Comparison of ENCODE assay signal across 8 cellular contexts in genomic region chr13:40221460-40222201, GRCh38.
DNase-seq lines count a peak whose midpoint lies in the region; ATAC-seq and TF ChIP-seq lines count a peak whose summit lies in the region.

No MANE protein-coding gene starts in this region.

- H3K27ac ChIP-seq in BLaER1 treated with 17β-estradiol and CSF1 and Interleukin-3, amounts not matched to agents 10 nM and 100 nM = no peak overlapping the region
- no peak overlapping the region for H3K27ac ChIP-seq in neuronal stem cell (replicated peaks; ENCODE audit: low read length)

- no CpG with 5 or more reads among the region's 10 CpGs for WGBS in neuronal stem cell (ENCODE audit: extremely low coverage in 2 of 2, insufficient read length in 2 of 2, insufficient replicate concordance in 1 of 2), 2 donors

- H2AFZ ChIP-seq in neuronal stem cell (ENCODE audit: low read length) = peak overlapping the region; percentile 57

- peak; percentile 57 for DNase-seq in SW480 (ENCODE audit: low spot score)
- DNase-seq in epithelial cell of esophagus (ENCODE audit: low read depth) = peak; percentile 23
- no peak for DNase-seq in neuronal stem cell (ENCODE audit: low spot score)
- DNase-seq in AG08396 (ENCODE audit: low spot score) = no peak
- DNase-seq in GM19240 (ENCODE audit: insufficient read length, low spot score) = no peak
- no peak for DNase-seq in dermis blood vessel endothelial cell

- H3K4me2 ChIP-seq in BLaER1 treated with 17β-estradiol and CSF1 and Interleukin-3, amounts not matched to agents 10 nM and 100 nM = peak overlapping the region in 9 of 11 experiments; percentile 1 to 49 (median 25); a peak in 15 of 22 replicates
- H3K4me2 ChIP-seq in neuronal stem cell (ENCODE audit: insufficient read depth, low read length, poor library complexity, severe bottlenecking) = no peak overlapping the region

- H3K4me3 ChIP-seq in BLaER1 treated with 17β-estradiol and CSF1 and Interleukin-3, amounts not matched to agents 10 nM and 100 nM = no peak overlapping the region
- no peak overlapping the region for H3K4me3 ChIP-seq in epithelial cell of esophagus (ENCODE audit: low read length)
- no peak overlapping the region for H3K4me3 ChIP-seq in neuronal stem cell (ENCODE audit: low read length in 2 of 2)

- H3K4me1 ChIP-seq in BLaER1 treated with 17β-estradiol and CSF1 and Interleukin-3, amounts not matched to agents 10 nM and 100 nM = peaks cover 0 to 13% (median 10%) of the 10 kb centered on the region in 10 experiments; a peak in 14 of 20 replicates
- peaks cover 2 to 10% of the 10 kb centered on the region in 2 donors for H3K4me1 ChIP-seq in neuronal stem cell (ENCODE audit: control insufficient read depth in 2 of 2, insufficient read depth in 1 of 2, low read depth in 1 of 2, low read length in 2 of 2)

- no peaks in the 10 kb centered on the region for H3K36me3 ChIP-seq in BLaER1 treated with 17β-estradiol and CSF1 and Interleukin-3, amounts not matched to agents 10 nM and 100 nM
- no peaks in the 10 kb centered on the region for H3K36me3 ChIP-seq in neuronal stem cell (replicated peaks in 1 of 2; ENCODE audit: control insufficient read depth in 2 of 2, insufficient read depth in 2 of 2, low read length in 2 of 2)

- H2AK5ac ChIP-seq in neuronal stem cell (ENCODE audit: low read depth, low read length) = no peak overlapping the region

- no peak overlapping the region for H4K91ac ChIP-seq in neuronal stem cell (ENCODE audit: low read depth, low read length, poor library complexity)

- no peaks in the 10 kb centered on the region for H4K20me1 ChIP-seq in BLaER1 treated with 17β-estradiol and CSF1 and Interleukin-3, amounts not matched to agents 10 nM and 100 nM

- no peak overlapping the region for H3K4ac ChIP-seq in neuronal stem cell (ENCODE audit: low read length)

- H2BK15ac ChIP-seq in neuronal stem cell (ENCODE audit: low read length) = no peak overlapping the region

- no peak overlapping the region for H2BK120ac ChIP-seq in neuronal stem cell (ENCODE audit: low read depth, low read length)

- H4K8ac ChIP-seq in neuronal stem cell (ENCODE audit: low read depth, low read length) = no peak overlapping the region

- H2BK5ac ChIP-seq in neuronal stem cell (ENCODE audit: low read length) = no peak overlapping the region

- peaks cover 0 to 7% (median 0%) of the 10 kb centered on the region in 11 experiments; a peak in 3 of 22 replicates for H3K9me3 ChIP-seq in BLaER1 treated with 17β-estradiol and CSF1 and Interleukin-3, amounts not matched to agents 10 nM and 100 nM (replicated peaks in 1 of 11)
- H3K9me3 ChIP-seq in neuronal stem cell (replicated peaks in 1 of 2; ENCODE audit: control insufficient read depth in 2 of 2, insufficient read depth in 1 of 2, low read depth in 1 of 2, low read length in 2 of 2) = peaks cover 0 to 5% of the 10 kb centered on the region in 2 donors

- no peak overlapping the region for H3K9ac ChIP-seq in BLaER1 treated with 17β-estradiol and CSF1 and Interleukin-3, amounts not matched to agents 10 nM and 100 nM
- H3K9ac ChIP-seq in neuronal stem cell (ENCODE audit: low read depth, low read length, poor library complexity) = no peak overlapping the region

- no peak overlapping the region for H3K18ac ChIP-seq in neuronal stem cell (ENCODE audit: low read length)

- no peak overlapping the region for H3K14ac ChIP-seq in neuronal stem cell (ENCODE audit: low read length)

- H3K27me3 ChIP-seq in BLaER1 treated with 17β-estradiol and CSF1 and Interleukin-3, amounts not matched to agents 10 nM and 100 nM = no peaks in the 10 kb centered on the region
- no peaks in the 10 kb centered on the region for H3K27me3 ChIP-seq in neuronal stem cell (ENCODE audit: control insufficient read depth in 3 of 3, insufficient read depth in 3 of 3, low read depth in 1 of 3, low read length in 3 of 3)

- no peaks in the 10 kb centered on the region for H3K79me1 ChIP-seq in neuronal stem cell (ENCODE audit: low read depth, low read length)

- no peak overlapping the region for H2BK12ac ChIP-seq in neuronal stem cell (ENCODE audit: low read length)

- no peak for ATAC-seq in GM19463 (IDR thresholded peaks at IDR 0.05; ENCODE audit: unreplicated experiment)

- H3K23ac ChIP-seq in neuronal stem cell (ENCODE audit: low read depth, low read length, poor library complexity) = no peak overlapping the region

- TF ChIP-seq CTCF in epithelial cell of esophagus (IDR thresholded peaks at IDR 0.05; ENCODE audit: insufficient read depth, low read depth, low read length, missing control alignments) = no peak

Comparison
In these comparisons a context has a peak if more than half of its experiments do, and no peak if none do; other contexts are left out.
1. DNase-seq: peak in SW480 (single experiment) and epithelial cell of esophagus (single experiment); none in neuronal stem cell (single experiment), AG08396 (single experiment), GM19240 (single experiment) and dermis blood vessel endothelial cell (single experiment).